ENCODE assay signal across 12 cellular contexts in genomic region chr3:16069149-16069922, GRCh38.
DNase-seq lines count a peak whose midpoint lies in the region; ATAC-seq, FAIRE-seq and TF ChIP-seq lines count a peak whose summit lies in the region.
"Had no signal": no experiment of that assay in that cellular context is flagged by ENCODE, and none has a peak within 500 bp of the region (broad histone marks: within the 10 kb centered on the region; RNA-seq: fewer than 3 reads in every experiment).

No MANE protein-coding gene starts in this region.

- peak; percentile 56 to 79; a peak in 2 of 5 replicates for TF ChIP-seq EP300 in A549 (IDR thresholded peaks at IDR 0.05)

- intact Hi-C loops in body of pancreas (cut with DNase I) = no loop called here

- peak; percentile 89 to 92 for ATAC-seq in A549
- ATAC-seq in body of pancreas = peak; percentile 60
- no peak for ATAC-seq in HG02938 (IDR thresholded peaks at IDR 0.05; ENCODE audit: unreplicated experiment)
- ATAC-seq: T-helper 17 cell had no signal

- H3K27ac ChIP-seq in A549 = peak overlapping the region; percentile 73 to 89
- H3K27ac ChIP-seq in body of pancreas = no peak overlapping the region
- H3K27ac ChIP-seq: coronary artery had no signal

- H3K4me1 ChIP-seq in A549 (peaks cover 58% of the 10 kb centered on the region), body of pancreas (no peaks in the 10 kb centered on the region)

- no peaks in the 10 kb centered on the region for H3K36me3 ChIP-seq in body of pancreas (replicated peaks in 1 of 2; ENCODE audit: insufficient read depth in 1 of 2, low read depth in 2 of 2)

- peak overlapping the region; percentile 60 for H3K4me2 ChIP-seq in A549

- CTCF ChIA-PET in A549 (lab: Yijun Ruan, JAX) = interaction anchor here (2.6 to 5.0 kb wide), 3 partner anchors 10 to 109 kb away, joined by 13 to 20 read pairs (median 13); no protein-coding TSS in a partner anchor

- DNase-seq in A549 (ENCODE audit: low read depth in 1 of 2, low spot score in 1 of 2) (peak; percentile 57 to 93), HT-29 (ENCODE audit: low spot score) (peak; percentile 42), body of pancreas (no peak), kidney glomerular epithelial cell (lab: John Stamatoyannopoulos, UW) (peak; percentile 86), NCI-H1105 (lab: John Stamatoyannopoulos, UW) (no peak), DMS153 treated with DMSO at 0.1 percent for 48 hours (lab: John Stamatoyannopoulos, UW; ENCODE audit: unreplicated experiment) (no peak)
- DNase-seq in activated naive CD4-positive, alpha-beta T cell treated with Interleukin-2 at 50 U/mL for 16 hours = no peak
- DNase-seq: activated T-cell treated with anti-CD3 and anti-CD28 coated beads for 4 hours, T-helper 17 cell had no signal

- TF ChIP-seq CTCF in A549 (IDR thresholded peaks at IDR 0.05) = no peak
- TF ChIP-seq CTCF in body of pancreas (IDR thresholded peaks at IDR 0.05) = no peak

- no peaks in the 10 kb centered on the region for H3K9me3 ChIP-seq in A549
- H3K9me3 ChIP-seq in body of pancreas = no peaks in the 10 kb centered on the region

- peak; percentile 89 for FAIRE-seq in A549 (lab: Jason Lieb, UNC)
- FAIRE-seq: A204.1 had no signal

- 56% methylated on average over 6 of the region's 6 CpGs for WGBS in A549 (ENCODE audit: missing lambda C conversion rate)
- WGBS in body of pancreas, 2 donors = 89% methylated on average over 6 of the region's 6 CpGs

- no peak for TF ChIP-seq POLR2A in A549 (IDR thresholded peaks at IDR 0.05; ENCODE audit: low read length)
- no peak for TF ChIP-seq POLR2A in body of pancreas (IDR thresholded peaks at IDR 0.05)

- TF ChIP-seq RAD21 in A549 (conservative IDR thresholded peaks at IDR 0.05 in 1 of 2, IDR thresholded peaks at IDR 0.05 in 1 of 2) = peak; percentile 21 to 36; a peak in 3 of 5 replicates

- POLR2A ChIA-PET in A549 (lab: Yijun Ruan, JAX) = interaction anchor here (1.3 kb wide), 1 partner anchor 9 kb away, joined by 12 read pairs; no protein-coding TSS in a partner anchor

- H3K27me3 ChIP-seq in body of pancreas = no peaks in the 10 kb centered on the region

- H3K4me3 ChIP-seq in A549 (no peak overlapping the region), body of pancreas (no peak overlapping the region)
- H3K4me3 ChIP-seq: coronary artery had no signal

TF ChIP-seq in A549, 52 proteins besides CTCF, POLR2A, EP300 and RAD21:
- TF ChIP-seq HDAC2 (IDR thresholded peaks at IDR 0.05) = no peak
- no peak for TF ChIP-seq TFCP2L1 (CRISPR knock-in tag; IDR thresholded peaks at IDR 0.05)
- peak; percentile 48 for TF ChIP-seq MAFK (IDR thresholded peaks at IDR 0.05; ENCODE audit: partially characterized antibody)
- TF ChIP-seq BCL3 (IDR thresholded peaks at IDR 0.05) = 0 out of 3 replicates have a peak, but pooled peaks have one; percentile 41
- TF ChIP-seq PBX3 (IDR thresholded peaks at IDR 0.05) = no peak
- TF ChIP-seq REST (IDR thresholded peaks at IDR 0.05) = no peak
- TF ChIP-seq HOXB5 (CRISPR knock-in tag; IDR thresholded peaks at IDR 0.05) = peak; percentile 61
- peak; percentile 75 for TF ChIP-seq FOSL2 (IDR thresholded peaks at IDR 0.05)
- TF ChIP-seq FOSL2 (CRISPR knock-in tag; IDR thresholded peaks at IDR 0.05) = peak; percentile 97
- TF ChIP-seq CEBPB (IDR thresholded peaks at IDR 0.05) = peak in 1 of 2 experiments; percentile 62; a peak in 2 of 4 replicates
- TF ChIP-seq E2F6 (IDR thresholded peaks at IDR 0.05; ENCODE audit: borderline replicate concordance, low read depth) = 0 out of 2 replicates have a peak, but pooled peaks have one; percentile 12
- peak; percentile 77 for TF ChIP-seq MAX (IDR thresholded peaks at IDR 0.05)
- no peak for TF ChIP-seq USF2 (IDR thresholded peaks at IDR 0.05)
- peak; percentile 64; the same call in 1 of the 2 replicates for TF ChIP-seq HEYL (CRISPR knock-in tag; IDR thresholded peaks at IDR 0.05)
- peak; percentile 90 for TF ChIP-seq JUNB (IDR thresholded peaks at IDR 0.05)
- peak; percentile 94 for TF ChIP-seq GATA3 (IDR thresholded peaks at IDR 0.05; ENCODE audit: borderline replicate concordance)
- TF ChIP-seq FOXS1 (CRISPR knock-in tag; IDR thresholded peaks at IDR 0.05) = 0 out of 2 replicates have a peak, but pooled peaks have one; percentile 7
- TF ChIP-seq RCOR1 (IDR thresholded peaks at IDR 0.05; ENCODE audit: low read depth, low read length) = no peak
- peak; percentile 72 to 74; a peak in 3 of 5 replicates for TF ChIP-seq JUN (IDR thresholded peaks at IDR 0.05)
- TF ChIP-seq FOSB (CRISPR knock-in tag; IDR thresholded peaks at IDR 0.05) = no peak
- no peak for TF ChIP-seq ESRRA (IDR thresholded peaks at IDR 0.05; ENCODE audit: borderline replicate concordance, low read length)
- peak; percentile 18; the same call in 1 of the 3 replicates for TF ChIP-seq SMC3 (IDR thresholded peaks at IDR 0.05)
- TF ChIP-seq EHF (CRISPR knock-in tag; IDR thresholded peaks at IDR 0.05) = 0 out of 2 replicates have a peak, but pooled peaks have one; percentile 56
- TF ChIP-seq ZNF302 (CRISPR knock-in tag; IDR thresholded peaks at IDR 0.05) = 0 out of 2 replicates have a peak, but pooled peaks have one; percentile 7
- TF ChIP-seq TP53 (CRISPR knock-in tag; IDR thresholded peaks at IDR 0.05) = no peak
- TF ChIP-seq HES2 (IDR thresholded peaks at IDR 0.05) = no peak
TF ChIP-seq in A549: peak in this region for 15.

Comparison
In these comparisons a context has a peak if more than half of its experiments do, and no peak if none do; other contexts are left out.
1. DNase-seq: peak in A549 (2 of 2), HT-29 (single experiment) and kidney glomerular epithelial cell (single experiment); none in body of pancreas (0 of 4), NCI-H1105 (single experiment), DMS153 treated with DMSO at 0.1 percent for 48 hours (single experiment) and activated naive CD4-positive, alpha-beta T cell treated with Interleukin-2 at 50 U/mL for 16 hours (single experiment).
2. H3K27ac ChIP-seq: peak in A549 (2 of 2); none in body of pancreas (0 of 4).